Comparison of ENCODE assay signal across 16 cellular contexts in genomic region chr6:170142559-170142958, GRCh38.
"Had no signal": no experiment of that assay in that cellular context is flagged by ENCODE, and none has a peak within 500 bp of the region (broad histone marks: within the 10 kb centered on the region; RNA-seq: fewer than 3 reads in every experiment).

No MANE protein-coding gene starts in this region.

- FAIRE-seq: kidney, small intestine had no signal

- H3K4me3 ChIP-seq: colonic mucosa, hepatocyte, tibial nerve, uterus had no signal

- H3K4me2 ChIP-seq: hepatocyte had no signal

- DNase-seq: caudate nucleus; colonic mucosa; effector CD4-positive, alpha-beta T cell; foreskin melanocyte; kidney; midbrain; nephron progenitor cell; small intestine; stimulated activated CD4-positive, alpha-beta T cell treated with anti-CD3 and anti-CD28 coated beads, Interleukin-4, amount 100 ng/mL, for 24 hours; uterus had no signal

- H3K79me2 ChIP-seq: hepatocyte had no signal

- H3K9me3 ChIP-seq: colonic mucosa, uterus had no signal

- H3K27me3 ChIP-seq: colonic mucosa, hepatocyte, uterus had no signal

- H3K27ac Mint-ChIP-seq: memory B cell; nephron progenitor cell; stimulated activated memory B cell treated with anti-CD40 and anti-IgM and Interleukin-4, amounts not matched to agents 10 μg/mL and 1 μg/mL and 100 μg/mL, for 72 hours; stimulated activated naive CD8-positive, alpha-beta T cell treated with anti-CD3 and anti-CD28 coated beads, Interleukin-15, Interleukin-2, amounts not matched to agents 100 ng/mL and 50 ng/mL, for 24 hours had no signal

- ATAC-seq: left colon; stimulated activated memory B cell treated with anti-CD40 and anti-IgM and Interleukin-4, amounts not matched to agents 10 μg/mL and 1 μg/mL and 100 μg/mL, for 72 hours had no signal

- H3K27me3 Mint-ChIP-seq: memory B cell; stimulated activated memory B cell treated with anti-CD40 and anti-IgM and Interleukin-4, amounts not matched to agents 10 μg/mL and 1 μg/mL and 100 μg/mL, for 72 hours; stimulated activated naive CD8-positive, alpha-beta T cell treated with anti-CD3 and anti-CD28 coated beads, Interleukin-15, Interleukin-2, amounts not matched to agents 100 ng/mL and 50 ng/mL, for 24 hours had no signal

- H3K36me3 ChIP-seq: colonic mucosa, tibial nerve, uterus had no signal

- H2AFZ ChIP-seq: hepatocyte had no signal

- H3K27ac ChIP-seq: colonic mucosa, hepatocyte, tibial nerve, uterus had no signal

- H3K4me1 ChIP-seq: colonic mucosa, uterus had no signal

- H3K4me3 Mint-ChIP-seq: memory B cell; nephron progenitor cell; stimulated activated memory B cell treated with anti-CD40 and anti-IgM and Interleukin-4, amounts not matched to agents 10 μg/mL and 1 μg/mL and 100 μg/mL, for 72 hours; stimulated activated naive CD8-positive, alpha-beta T cell treated with anti-CD3 and anti-CD28 coated beads, Interleukin-15, Interleukin-2, amounts not matched to agents 100 ng/mL and 50 ng/mL, for 24 hours had no signal
